ENCODE assay signal across 23 cellular contexts in genomic region chr19:17495639-17496265, GRCh38. TPM values are rescaled to one million over a fixed set of nuclear protein-coding genes. Genes with fewer than 3 reads are reported as not detected.
DNase-seq lines count a peak whose midpoint lies in the region; ATAC-seq and TF ChIP-seq lines count a peak whose summit lies in the region.
"Had no signal": no experiment of that assay in that cellular context is flagged by ENCODE, and none has a peak within 500 bp of the region (broad histone marks: within the 10 kb centered on the region; RNA-seq: fewer than 3 reads in every experiment).

No MANE protein-coding gene starts in this region.

- CTCF ChIA-PET in HEK293 (lab: Yijun Ruan, JAX), result interaction anchor here (0.6 to 3.8 kb wide), 60 partner anchors 9 to 1123 kb away, joined by 3 to 31 read pairs (median 4); partner anchors contain the start of genes PGLS and SLC27A1

- peak overlapping the region in 5 of 10 donors; percentile 4 to 68 (median 36) for H3K4me3 Mint-ChIP-seq in naive thymus-derived CD8-positive, alpha-beta T cell
- no peak overlapping the region for H3K4me3 Mint-ChIP-seq in natural killer cell treated with Interleukin-12 subunit alpha and Interleukin-12 subunit beta and Interleukin-15 and Interleukin-18, amount 100 ng/mL, for 72 hours
- H3K4me3 Mint-ChIP-seq: activated naive CD4-positive, alpha-beta T cell treated with anti-CD3 and anti-CD28 coated beads, Interleukin-2, amount 10 ng/mL, durations not matched to agents 7 days and 5 days; CD4-positive, alpha-beta T cell; dendritic cell treated with granulocyte-macrophage colony-stimulating factor and Interleukin-4, amounts not matched to agents 40 ng/mL and 50 ng/mL, for 4 days; nephron; stimulated activated naive CD8-positive, alpha-beta T cell treated with anti-CD3 and anti-CD28 coated beads, Interleukin-15, Interleukin-2, amounts not matched to agents 100 ng/mL and 50 ng/mL, for 24 hours; T-helper 2 cell treated with Interferon-gamma antibody and Interleukin-4, amounts not matched to agents 5 μg/mL and 100 μg/mL, for 36 hours had no signal

- intact Hi-C loops in Right ventricle myocardium superior (cut with DNase I), result no loop called here

- H3K36me3 Mint-ChIP-seq in naive thymus-derived CD8-positive, alpha-beta T cell, result peaks cover 0 to 4% (median 0%) of the 10 kb centered on the region in 3 donors
- no peaks in the 10 kb centered on the region for H3K36me3 Mint-ChIP-seq in natural killer cell treated with Interleukin-12 subunit alpha and Interleukin-12 subunit beta and Interleukin-15 and Interleukin-18, amount 100 ng/mL, for 72 hours
- H3K36me3 Mint-ChIP-seq: activated naive CD4-positive, alpha-beta T cell treated with anti-CD3 and anti-CD28 coated beads, Interleukin-2, amount 10 ng/mL, durations not matched to agents 7 days and 5 days had no signal

- H3K9me3 ChIP-seq in HEK293 (ENCODE audit: control insufficient read depth, insufficient read depth, low read depth, low read length), result no peaks in the 10 kb centered on the region
- H3K9me3 ChIP-seq: heart right ventricle, transverse colon had no signal

- H3K27ac ChIP-seq in HEK293 (ENCODE audit: extremely low read depth, low read depth, low read length), result no peak overlapping the region
- H3K27ac ChIP-seq: heart right ventricle, HL-60, transverse colon, VCaP had no signal

- TF ChIP-seq CTCF in HEK293 (tag by site-specific recombination; IDR thresholded peaks at IDR 0.05), result no peak
- no peak for TF ChIP-seq CTCF in choroid plexus epithelial cell (conservative IDR thresholded peaks at IDR 0.05; ENCODE audit: low read depth, low read length)

- no peaks in the 10 kb centered on the region for H3K4me1 ChIP-seq in HEK293 (ENCODE audit: control insufficient read depth, insufficient read depth, low read length)

- peak overlapping the region in 8 of 10 donors; percentile 34 to 79 (median 64) for H3K27ac Mint-ChIP-seq in naive thymus-derived CD8-positive, alpha-beta T cell
- H3K27ac Mint-ChIP-seq in natural killer cell treated with Interleukin-12 subunit alpha and Interleukin-12 subunit beta and Interleukin-15 and Interleukin-18, amount 100 ng/mL, for 72 hours, result no peak overlapping the region
- H3K27ac Mint-ChIP-seq: activated CD4-positive, alpha-beta T cell treated with anti-CD3 and anti-CD28 coated beads, Interleukin-2, amount 10 ng/mL, durations not matched to agents 7 days and 5 days; activated naive CD4-positive, alpha-beta T cell treated with anti-CD3 and anti-CD28 coated beads, Interleukin-2, amount 10 ng/mL, durations not matched to agents 7 days and 5 days; CD4-positive, alpha-beta T cell; dendritic cell treated with granulocyte-macrophage colony-stimulating factor and Interleukin-4, amounts not matched to agents 40 ng/mL and 50 ng/mL, for 4 days; stimulated activated naive CD8-positive, alpha-beta T cell treated with anti-CD3 and anti-CD28 coated beads, Interleukin-15, Interleukin-2, amounts not matched to agents 100 ng/mL and 50 ng/mL, for 24 hours; T-helper 2 cell treated with Interferon-gamma antibody and Interleukin-4, amounts not matched to agents 5 μg/mL and 100 μg/mL, for 36 hours had no signal

- peaks cover 17 to 45% (median 36%) of the 10 kb centered on the region in 4 donors for H3K4me1 Mint-ChIP-seq in naive thymus-derived CD8-positive, alpha-beta T cell
- H3K4me1 Mint-ChIP-seq in natural killer cell treated with Interleukin-12 subunit alpha and Interleukin-12 subunit beta and Interleukin-15 and Interleukin-18, amount 100 ng/mL, for 72 hours (ENCODE audit: low read depth in 2 of 2), result peaks cover 12 to 16% of the 10 kb centered on the region in 2 donors

- H3K27me3 Mint-ChIP-seq in naive thymus-derived CD8-positive, alpha-beta T cell, result no peaks in the 10 kb centered on the region
- no peaks in the 10 kb centered on the region for H3K27me3 Mint-ChIP-seq in natural killer cell treated with Interleukin-12 subunit alpha and Interleukin-12 subunit beta and Interleukin-15 and Interleukin-18, amount 100 ng/mL, for 72 hours
- H3K27me3 Mint-ChIP-seq: activated CD4-positive, alpha-beta T cell treated with anti-CD3 and anti-CD28 coated beads, Interleukin-2, amount 10 ng/mL, durations not matched to agents 7 days and 5 days; activated naive CD4-positive, alpha-beta T cell treated with anti-CD3 and anti-CD28 coated beads, Interleukin-2, amount 10 ng/mL, durations not matched to agents 7 days and 5 days; CD4-positive, alpha-beta T cell; dendritic cell treated with granulocyte-macrophage colony-stimulating factor and Interleukin-4, amounts not matched to agents 40 ng/mL and 50 ng/mL, for 4 days; stimulated activated naive CD8-positive, alpha-beta T cell treated with anti-CD3 and anti-CD28 coated beads, Interleukin-15, Interleukin-2, amounts not matched to agents 100 ng/mL and 50 ng/mL, for 24 hours had no signal

- no peak for ATAC-seq in naive thymus-derived CD8-positive, alpha-beta T cell
- ATAC-seq in Right ventricle myocardium superior (ENCODE audit: poor library complexity), result no peak
- no peak for ATAC-seq in natural killer cell treated with Interleukin-12 subunit alpha and Interleukin-12 subunit beta and Interleukin-15 and Interleukin-18, amount 100 ng/mL, for 72 hours

- peaks cover 0 to 3% of the 10 kb centered on the region in 2 experiments; a peak in 1 of 3 replicates for H3K36me3 ChIP-seq in HEK293 (ENCODE audit: control insufficient read depth in 2 of 2, insufficient read depth in 1 of 2, low read length in 2 of 2)
- H3K36me3 ChIP-seq: transverse colon had no signal

- DNase-seq in ELR (ENCODE audit: low read depth), result peak; percentile 42
- DNase-seq in choroid plexus epithelial cell (ENCODE audit: low read depth), result peak; percentile 37
- DNase-seq in naive thymus-derived CD8-positive, alpha-beta T cell, result no peak
- no peak for DNase-seq in OCI-M1 (lab: John Stamatoyannopoulos, UW)
- DNase-seq in Right ventricle myocardium superior, result no peak
- no peak for DNase-seq in natural killer cell treated with Interleukin-12 subunit alpha and Interleukin-12 subunit beta and Interleukin-15 and Interleukin-18, amount 100 ng/mL, for 72 hours (ENCODE audit: low spot score)
- DNase-seq: NCI-H2227 treated with DMSO at 0.1 percent for 48 hours had no signal

- POLR2A ChIA-PET in HEK293 (lab: Yijun Ruan, JAX), result no interaction called here
- POLR2A ChIA-PET in naive thymus-derived CD8-positive, alpha-beta T cell (lab: Charles Lee), result interaction anchor here (0.5 to 1.8 kb wide), 7 partner anchors 16 to 102 kb away, joined by 3 to 13 read pairs (median 4); partner anchors contain the start of gene PGLS

- H3K4me3 ChIP-seq in HEK293 (ENCODE audit: low read depth, low read length), result no peak overlapping the region
- no peak overlapping the region for H3K4me3 ChIP-seq in choroid plexus epithelial cell (ENCODE audit: low read depth, low read length)
- H3K4me3 ChIP-seq: heart right ventricle, transverse colon had no signal

- no peaks in the 10 kb centered on the region for H3K9me3 Mint-ChIP-seq in naive thymus-derived CD8-positive, alpha-beta T cell
- no peaks in the 10 kb centered on the region for H3K9me3 Mint-ChIP-seq in natural killer cell treated with Interleukin-12 subunit alpha and Interleukin-12 subunit beta and Interleukin-15 and Interleukin-18, amount 100 ng/mL, for 72 hours
- H3K9me3 Mint-ChIP-seq: activated CD4-positive, alpha-beta T cell treated with anti-CD3 and anti-CD28 coated beads, Interleukin-2, amount 10 ng/mL, durations not matched to agents 7 days and 5 days; activated naive CD4-positive, alpha-beta T cell treated with anti-CD3 and anti-CD28 coated beads, Interleukin-2, amount 10 ng/mL, durations not matched to agents 7 days and 5 days; CD4-positive, alpha-beta T cell; dendritic cell treated with granulocyte-macrophage colony-stimulating factor and Interleukin-4, amounts not matched to agents 40 ng/mL and 50 ng/mL, for 4 days; nephron; stimulated activated naive CD8-positive, alpha-beta T cell treated with anti-CD3 and anti-CD28 coated beads, Interleukin-15, Interleukin-2, amounts not matched to agents 100 ng/mL and 50 ng/mL, for 24 hours; T-helper 2 cell treated with Interferon-gamma antibody and Interleukin-4, amounts not matched to agents 5 μg/mL and 100 μg/mL, for 36 hours had no signal

TF ChIP-seq in HEK293, 187 proteins besides CTCF, POLR2A, EP300 and RAD21 (continues in another document):
- TF ChIP-seq ZNF658 (tag by site-specific recombination; IDR thresholded peaks at IDR 0.05) (no peak), ZNF768 (tag by site-specific recombination; IDR thresholded peaks at IDR 0.05) (no peak), ZNF664 (tag by site-specific recombination; IDR thresholded peaks at IDR 0.05) (peak; percentile 92)

RNA-seq across cellular contexts. Expression of gene PGLS, which starts 15.7 kb away (rescaled TPM):
- total RNA-seq in naive thymus-derived CD8-positive, alpha-beta T cell, result 10 to 100 TPM; 78.8 to 82.6 TPM
- polyA plus RNA-seq in naive thymus-derived CD8-positive, alpha-beta T cell, result 10 to 100 TPM; 68.9 to 73.4 (median 73.0) TPM
- 19.6 TPM for total RNA-seq in Right ventricle myocardium superior
- total RNA-seq in natural killer cell treated with Interleukin-12 subunit alpha and Interleukin-12 subunit beta and Interleukin-15 and Interleukin-18, amount 100 ng/mL, for 72 hours, result 10 to 100 TPM; 42.8 to 64.6 TPM

RNA-seq across cellular contexts. Expression of gene SLC27A1, which starts 25.4 kb away (rescaled TPM):
- 10 to 100 TPM in 1 of 2 experiments, 1 to 10 TPM in 1; 9.4 to 10.9 TPM for total RNA-seq in naive thymus-derived CD8-positive, alpha-beta T cell
- 10 to 100 TPM; 12.5 to 14.6 (median 13.8) TPM for polyA plus RNA-seq in naive thymus-derived CD8-positive, alpha-beta T cell
- total RNA-seq in Right ventricle myocardium superior, result 64.2 TPM
- 1 to 10 TPM; 2.2 to 6.0 TPM for total RNA-seq in natural killer cell treated with Interleukin-12 subunit alpha and Interleukin-12 subunit beta and Interleukin-15 and Interleukin-18, amount 100 ng/mL, for 72 hours

RNA-seq across cellular contexts. Expression of gene NXNL1, which starts 35.0 kb away (rescaled TPM):
- not detected for total RNA-seq in naive thymus-derived CD8-positive, alpha-beta T cell
- polyA plus RNA-seq in naive thymus-derived CD8-positive, alpha-beta T cell, result not detected
- total RNA-seq in Right ventricle myocardium superior, result 0.24 TPM
- not detected for total RNA-seq in natural killer cell treated with Interleukin-12 subunit alpha and Interleukin-12 subunit beta and Interleukin-15 and Interleukin-18, amount 100 ng/mL, for 72 hours
- total RNA-seq: activated CD4-positive, alpha-beta T cell treated with anti-CD3 and anti-CD28 coated beads, Interleukin-2, amount 10 ng/mL, durations not matched to agents 7 days and 5 days; CD4-positive, alpha-beta T cell; endothelial cell of umbilical vein; H4; left colon; sciatic nerve; transverse colon had no signal
- polyA plus RNA-seq: endothelial cell of umbilical vein had no signal

RNA-seq across cellular contexts. Expression of gene TMEM221, which starts 47.3 kb away (rescaled TPM):
- total RNA-seq in naive thymus-derived CD8-positive, alpha-beta T cell, result not detected
- under 1 TPM in 1 of 3 donors, not detected in 2; 0.13 TPM for polyA plus RNA-seq in naive thymus-derived CD8-positive, alpha-beta T cell
- 0.11 TPM for total RNA-seq in Right ventricle myocardium superior
- total RNA-seq in natural killer cell treated with Interleukin-12 subunit alpha and Interleukin-12 subunit beta and Interleukin-15 and Interleukin-18, amount 100 ng/mL, for 72 hours, result not detected
- total RNA-seq: activated CD4-positive, alpha-beta T cell treated with anti-CD3 and anti-CD28 coated beads, Interleukin-2, amount 10 ng/mL, durations not matched to agents 7 days and 5 days; CD4-positive, alpha-beta T cell; endothelial cell of umbilical vein had no signal

RNA-seq across cellular contexts. Expression of gene COLGALT1, which starts 59.7 kb away (rescaled TPM):
- total RNA-seq in naive thymus-derived CD8-positive, alpha-beta T cell, result 10 to 100 TPM; 63.8 to 64.6 TPM
- polyA plus RNA-seq in naive thymus-derived CD8-positive, alpha-beta T cell, result 10 to 100 TPM; 15.6 to 25.8 (median 17.1) TPM
- 29.9 TPM for total RNA-seq in Right ventricle myocardium superior
- total RNA-seq in natural killer cell treated with Interleukin-12 subunit alpha and Interleukin-12 subunit beta and Interleukin-15 and Interleukin-18, amount 100 ng/mL, for 72 hours, result 100 to 1,000 TPM in 1 of 2 donors, 10 to 100 TPM in 1; 53.9 to 122 TPM

Comparison
In these comparisons a context has a peak if more than half of its experiments do, and no peak if none do; other contexts are left out.
1. DNase-seq: peak in ELR (single experiment) and choroid plexus epithelial cell (single experiment); none in naive thymus-derived CD8-positive, alpha-beta T cell (0 of 10), OCI-M1 (single experiment), Right ventricle myocardium superior (single experiment) and natural killer cell treated with Interleukin-12 subunit alpha and Interleukin-12 subunit beta and Interleukin-15 and Interleukin-18, amount 100 ng/mL, for 72 hours (single experiment).
2. H3K27ac Mint-ChIP-seq: peak in naive thymus-derived CD8-positive, alpha-beta T cell (8 of 10); none in natural killer cell treated with Interleukin-12 subunit alpha and Interleukin-12 subunit beta and Interleukin-15 and Interleukin-18, amount 100 ng/mL, for 72 hours (0 of 2).